10 cellular contexts compared by ENCODE assay signal in the genomic region with DNA sequence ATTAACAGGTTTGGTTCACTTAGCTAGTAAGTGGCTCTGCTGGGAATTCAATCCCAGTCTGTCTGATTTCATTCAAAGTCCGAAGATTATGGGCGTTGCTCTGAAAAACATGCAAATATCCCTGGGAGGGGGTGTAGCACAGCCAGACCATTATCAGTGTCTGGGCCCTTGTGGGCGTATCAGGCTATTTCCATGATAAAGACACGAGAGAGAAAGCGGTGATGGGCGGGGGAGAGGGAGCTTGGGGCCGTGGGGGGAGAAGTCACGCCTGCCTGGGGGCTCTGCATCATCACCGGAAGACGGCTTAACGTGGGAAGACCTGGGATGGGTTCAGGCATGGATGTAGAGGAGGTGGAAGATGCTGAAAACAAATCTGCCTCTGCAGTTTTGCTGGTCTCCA. TPM values are rescaled to one million over a fixed set of nuclear protein-coding genes. Genes with fewer than 3 reads are reported as not detected.
DNase-seq lines count a peak whose midpoint lies in the region; ATAC-seq, FAIRE-seq and TF ChIP-seq lines count a peak whose summit lies in the region.
"Had no signal": no experiment of that assay in that cellular context is flagged by ENCODE, and none has a peak within 500 bp of the region (broad histone marks: within the 10 kb centered on the region; RNA-seq: fewer than 3 reads in every experiment).

No MANE protein-coding gene starts in this region.

- H3K27ac Mint-ChIP-seq in CD14-positive monocyte, result peak overlapping the region; percentile 95 to 99 (median 98)
- H3K27ac Mint-ChIP-seq in naive thymus-derived CD4-positive, alpha-beta T cell, result peak overlapping the region; percentile 3 to 88 (median 80)

- no peaks in the 10 kb centered on the region for H3K9me3 ChIP-seq in duodenal mucosa (ENCODE audit: control insufficient read depth in 1 of 2, low read length in 2 of 2)
- H3K9me3 ChIP-seq in naive thymus-derived CD4-positive, alpha-beta T cell (ENCODE audit: control insufficient read depth in 2 of 3, low read length in 3 of 3), result no peaks in the 10 kb centered on the region
- no peaks in the 10 kb centered on the region for H3K9me3 ChIP-seq in HepG2 (ENCODE audit: low read length)
- H3K9me3 ChIP-seq: prostate gland had no signal

- peaks cover 60% of the 10 kb centered on the region for H3K4me1 Mint-ChIP-seq in CD14-positive monocyte
- peaks cover 28 to 73% (median 54%) of the 10 kb centered on the region in 7 donors for H3K4me1 Mint-ChIP-seq in naive thymus-derived CD4-positive, alpha-beta T cell

- no peak for TF ChIP-seq RAD21 in HepG2 (CRISPR knock-in tag; IDR thresholded peaks at IDR 0.05)

- H3K36me3 ChIP-seq in duodenal mucosa (ENCODE audit: control insufficient read depth in 1 of 2, insufficient read depth in 2 of 2, low read length in 2 of 2) (peaks cover 2 to 11% of the 10 kb centered on the region in 2 donors), HepG2 (replicated peaks in 1 of 2; ENCODE audit: control insufficient read depth in 1 of 2, insufficient read depth in 2 of 2, low read length in 2 of 2) (no peaks in the 10 kb centered on the region; a peak in 2 of 5 replicates)
- peaks cover 0 to 67% (median 28%) of the 10 kb centered on the region in 3 experiments for H3K36me3 ChIP-seq in naive thymus-derived CD4-positive, alpha-beta T cell (ENCODE audit: control insufficient read depth in 2 of 3, insufficient read depth in 3 of 3, low read length in 3 of 3)

- H3K4me1 ChIP-seq in duodenal mucosa (ENCODE audit: control insufficient read depth in 1 of 2, insufficient read depth in 2 of 2, low read length in 2 of 2) (peaks cover 59 to 78% of the 10 kb centered on the region in 2 donors), HepG2 (ENCODE audit: insufficient read depth, low read length) (peaks cover 26% of the 10 kb centered on the region)
- peaks cover 10 to 34% of the 10 kb centered on the region in 2 donors for H3K4me1 ChIP-seq in naive thymus-derived CD4-positive, alpha-beta T cell (ENCODE audit: control insufficient read depth in 2 of 2, insufficient read depth in 2 of 2, low read length in 2 of 2)

- no peak for TF ChIP-seq CTCF in CD14-positive monocyte (IDR thresholded peaks at IDR 0.05)
- no peak for TF ChIP-seq CTCF in coronary artery (IDR thresholded peaks at IDR 0.05)
- TF ChIP-seq CTCF in HepG2 (CRISPR knock-in tag; IDR thresholded peaks at IDR 0.05), result no peak

- no peak overlapping the region for H3K27ac ChIP-seq in duodenal mucosa (ENCODE audit: low read depth, low read length)
- H3K27ac ChIP-seq in naive thymus-derived CD4-positive, alpha-beta T cell (ENCODE audit: low read depth, low read length), result no peak overlapping the region
- peak overlapping the region in 1 of 2 donors; percentile 6 for H3K27ac ChIP-seq in coronary artery
- H3K27ac ChIP-seq in HepG2 (ENCODE audit: extremely low read length, insufficient read depth, low read length), result no peak overlapping the region
- H3K27ac ChIP-seq: KMS-11 had no signal

- TF ChIP-seq POLR2A in HepG2 (IDR thresholded peaks at IDR 0.05; ENCODE audit: insufficient read depth in 1 of 2, low read depth in 2 of 2, low read length in 2 of 2), result no peak

- no peak for ATAC-seq in naive thymus-derived CD4-positive, alpha-beta T cell
- ATAC-seq in HepG2, result no peak

- no peak for FAIRE-seq in HepG2 (lab: Jason Lieb, UNC)

- H3K9ac ChIP-seq in duodenal mucosa (ENCODE audit: low read depth in 1 of 2, low read length in 2 of 2), result peak overlapping the region in 1 of 2 donors; percentile 35
- no peak overlapping the region for H3K9ac ChIP-seq in HepG2 (ENCODE audit: insufficient read depth, low read depth, low read length)
- H3K9ac ChIP-seq: KMS-11 had no signal

- no peaks in the 10 kb centered on the region for H4K20me1 ChIP-seq in HepG2 (ENCODE audit: insufficient read depth, low read length)

- peaks cover 0 to 3% (median 0%) of the 10 kb centered on the region in 3 donors for H3K27me3 Mint-ChIP-seq in CD14-positive monocyte (ENCODE audit: low read depth in 3 of 3)
- H3K27me3 Mint-ChIP-seq in naive thymus-derived CD4-positive, alpha-beta T cell, result no peaks in the 10 kb centered on the region

- in situ Hi-C loops in HepG2 (cut with HindIII; ENCODE audit: extremely low pct_ligation_motif_present, low pct_unique_long_range_greater_than_20kb), result no loop called here

- H3K27me3 ChIP-seq in duodenal mucosa (ENCODE audit: control insufficient read depth in 1 of 2, insufficient read depth in 2 of 2, low read length in 2 of 2) (no peaks in the 10 kb centered on the region), HepG2 (ENCODE audit: control insufficient read depth in 1 of 2, insufficient read depth in 2 of 2, low read length in 2 of 2) (no peaks in the 10 kb centered on the region)
- no peaks in the 10 kb centered on the region for H3K27me3 ChIP-seq in naive thymus-derived CD4-positive, alpha-beta T cell (ENCODE audit: control insufficient read depth in 2 of 2, insufficient read depth in 2 of 2, low read length in 2 of 2)

- BruUV-seq in HepG2 (replicated peaks; lab: Mats Ljungman, UMichigan), result no TSS peak

- no peak overlapping the region for H3K4me2 ChIP-seq in HepG2 (ENCODE audit: low read depth, low read length)
- H3K4me2 ChIP-seq: KMS-11 had no signal

- peak overlapping the region; percentile 8 to 17 for H3K4me3 ChIP-seq in duodenal mucosa (ENCODE audit: low read depth in 1 of 2, low read length in 2 of 2)
- H3K4me3 ChIP-seq in naive thymus-derived CD4-positive, alpha-beta T cell (ENCODE audit: low read length), result no peak overlapping the region
- no peak overlapping the region for H3K4me3 ChIP-seq in coronary artery
- no peak overlapping the region for H3K4me3 ChIP-seq in HepG2 (replicated peaks in 1 of 3; ENCODE audit: insufficient read depth in 1 of 3, low read depth in 2 of 3, low read length in 3 of 3)
- H3K4me3 ChIP-seq: prostate gland had no signal

- H2AFZ ChIP-seq in HepG2 (ENCODE audit: low read length), result no peak overlapping the region

- no peak for DNase-seq in CD14-positive monocyte (ENCODE audit: low spot score)
- peak; percentile 37 for DNase-seq in NCI-H2227 treated with DMSO at 0.1 percent for 48 hours (lab: John Stamatoyannopoulos, UW)
- no peak for DNase-seq in naive thymus-derived CD4-positive, alpha-beta T cell
- no peak for DNase-seq in coronary artery (ENCODE audit: low spot score)
- DNase-seq in NOMO-1 treated with DMSO at 0.1 percent for 48 hours (lab: John Stamatoyannopoulos, UW; ENCODE audit: unreplicated experiment), result no peak
- no peak for DNase-seq in HepG2 (ENCODE audit: low spot score)
- DNase-seq in stimulated activated CD4-positive, alpha-beta T cell treated with anti-CD3 and anti-CD28 coated beads, Interleukin-15, amount 100 ng/mL, for 24 hours, result no peak

- intact Hi-C loops in CD14-positive monocyte (cut with micrococcal nuclease), result loop anchor here in 1 of 2 donors (1.0 kb wide), 1 partner anchor 11 kb away; no protein-coding TSS in a partner anchor
- intact Hi-C loops in naive thymus-derived CD4-positive, alpha-beta T cell (cut with micrococcal nuclease), result no loop called here
- intact Hi-C loops in HepG2 (cut with micrococcal nuclease; ENCODE audit: unreplicated experiment), result no loop called here

- peaks cover 75 to 91% of the 10 kb centered on the region in 2 donors for H3K36me3 Mint-ChIP-seq in CD14-positive monocyte
- H3K36me3 Mint-ChIP-seq in naive thymus-derived CD4-positive, alpha-beta T cell, result peaks cover 4 to 42% (median 12%) of the 10 kb centered on the region in 5 donors

- CTCF ChIA-PET in naive thymus-derived CD4-positive, alpha-beta T cell (lab: Charles Lee), result interaction anchor here (0.7 to 1.6 kb wide), 5 partner anchors 8 to 95 kb away, joined by 3 to 8 read pairs (median 3); no protein-coding TSS in a partner anchor
- CTCF ChIA-PET in HepG2 (lab: Yijun Ruan, JAX; ENCODE audit: low intra/inter-chr PET ratio, low total read pairs), result no interaction called here

- POLR2A ChIA-PET in naive thymus-derived CD4-positive, alpha-beta T cell (lab: Charles Lee), result interaction anchor here (0.6 to 2.4 kb wide), 3 partner anchors 10 to 47 kb away, joined by 3 to 12 read pairs (median 4); no protein-coding TSS in a partner anchor
- POLR2A ChIA-PET in HepG2 (lab: Yijun Ruan, JAX), result interaction anchor here (1.2 kb wide), 1 partner anchor 9 kb away, joined by 3 read pairs; no protein-coding TSS in a partner anchor

- peak overlapping the region in 1 of 2 donors; percentile 43 for H3K4me3 Mint-ChIP-seq in CD14-positive monocyte
- peak overlapping the region in 2 of 10 donors; percentile 31 to 35 for H3K4me3 Mint-ChIP-seq in naive thymus-derived CD4-positive, alpha-beta T cell

- 93% methylated on average over 11 of the region's 11 CpGs for WGBS in HepG2 (ENCODE audit: low lambda C conversion rate)

- TF ChIP-seq EP300 in HepG2 (IDR thresholded peaks at IDR 0.05; ENCODE audit: low read depth in 2 of 2, low read length in 2 of 2) (no peak), HepG2 (CRISPR knock-in tag; IDR thresholded peaks at IDR 0.05; ENCODE audit: borderline replicate concordance) (no peak)

- no peaks in the 10 kb centered on the region for H3K79me2 ChIP-seq in HepG2 (ENCODE audit: insufficient read depth, low read length)

- no peaks in the 10 kb centered on the region for H3K9me3 Mint-ChIP-seq in CD14-positive monocyte
- H3K9me3 Mint-ChIP-seq in naive thymus-derived CD4-positive, alpha-beta T cell, result no peaks in the 10 kb centered on the region

RNA-seq across cellular contexts. Expression of a gene that starts 25.8 kb away (rescaled TPM):
- polyA plus RNA-seq in CD14-positive monocyte (10 to 100 TPM; 56.4 to 81.7 TPM), HepG2 (2011; rRNA removed) (24.5 and 30.5 TPM in 2 replicates)
- total RNA-seq in naive thymus-derived CD4-positive, alpha-beta T cell, result 10 to 100 TPM in 4 of 5 experiments, 1 to 10 TPM in 1; 5.2 to 91.6 (median 85.6) TPM
- polyA plus RNA-seq in naive thymus-derived CD4-positive, alpha-beta T cell, result 10 to 100 TPM; 55.1 to 66.3 TPM
- total RNA-seq in HepG2 (2016; rRNA removed; fragmentation: Illumina TruSeq; extraction: Trizol), result 3.5 and 5.0 TPM in 2 replicates
- 0.71 and 0.91 TPM in 2 replicates for total RNA-seq in HepG2 (2016; cell fraction: cytosol; rRNA removed; fragmentation: Illumina TruSeq; extraction: Trizol; ENCODE audit: low read depth)
- total RNA-seq in HepG2 (2016; cell fraction: insoluble cytoplasmic fraction; rRNA removed; fragmentation: Illumina TruSeq; extraction: Trizol), result 1.9 and 4.6 TPM in 2 replicates
- total RNA-seq in HepG2 (2016; cell fraction: membrane; rRNA removed; fragmentation: Illumina TruSeq; extraction: Trizol), result 1.2 and 1.3 TPM in 2 replicates
- total RNA-seq in HepG2 (2016; cell fraction: nucleus; rRNA removed; fragmentation: Illumina TruSeq; extraction: Trizol), result 3.7 and 4.0 TPM in 2 replicates
- polyA plus RNA-seq in HepG2 (2011; cell fraction: cytosol; rRNA removed), result 15.2 and 20.2 TPM in 2 replicates
- 15.9 and 16.7 TPM in 2 replicates for polyA plus RNA-seq in HepG2 (2011; cell fraction: nucleus; rRNA removed)
- 13.7 and 18.5 TPM in 2 replicates for polyA plus RNA-seq in HepG2 (2012)
- 0.28 and 0.32 TPM in 2 replicates for polyA plus RNA-seq in HepG2 (2016; cell fraction: cytosol; fragmentation: Illumina TruSeq; extraction: Trizol; ENCODE audit: low read depth)
- 1.4 and 2.1 TPM in 2 replicates for polyA plus RNA-seq in HepG2 (2016; cell fraction: insoluble cytoplasmic fraction; fragmentation: Illumina TruSeq; extraction: Trizol; ENCODE audit: low read depth)
- polyA plus RNA-seq in HepG2 (2016; cell fraction: membrane; fragmentation: Illumina TruSeq; extraction: Trizol; ENCODE audit: low read depth), result 0.60 and 0.65 TPM in 2 replicates
- 4.0 and 4.9 TPM in 2 replicates for polyA plus RNA-seq in HepG2 (2016; cell fraction: nucleus; fragmentation: Illumina TruSeq; extraction: Trizol; ENCODE audit: insufficient read depth, low read depth)
- polyA minus RNA-seq in HepG2 (2011; rRNA and poly(A)+ RNA removed; ENCODE audit: low replicate concordance), result 13.3 and 63.4 TPM in 2 replicates
- polyA minus RNA-seq in HepG2 (2011; cell fraction: cytosol; rRNA and poly(A)+ RNA removed), result 10.3 and 13.7 TPM in 2 replicates
- polyA minus RNA-seq in HepG2 (2011; cell fraction: nucleus; rRNA and poly(A)+ RNA removed), result 13.4 and 13.8 TPM in 2 replicates

Comparison
In these comparisons a context has a peak if more than half of its experiments do, and no peak if none do; other contexts are left out.
1. H3K4me3 ChIP-seq: peak in duodenal mucosa (2 of 2); none in naive thymus-derived CD4-positive, alpha-beta T cell (single experiment), coronary artery (single experiment) and HepG2 (0 of 3).